2 cellular contexts compared by ENCODE assay signal in the genomic region with DNA sequence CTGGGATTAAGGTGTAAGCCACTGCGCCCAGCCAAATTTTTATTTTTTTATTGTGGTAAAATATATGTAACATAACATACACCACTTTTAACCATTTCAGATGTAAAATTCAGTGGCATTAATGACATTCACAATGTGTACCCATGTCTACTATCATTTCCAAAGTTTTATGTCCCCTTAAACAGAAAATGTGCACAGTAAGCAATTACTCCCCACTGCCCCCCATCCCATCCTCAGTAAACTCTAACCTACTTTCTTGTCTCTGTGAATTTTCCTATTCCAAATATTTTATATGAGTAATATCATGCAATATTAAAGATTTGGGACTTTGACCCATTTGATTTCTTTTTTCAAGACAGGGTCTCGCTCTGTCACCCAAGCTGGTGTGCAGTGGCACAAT.
A peak's percentile ranks its signal among the peaks of the same experiment; 100 is the strongest.
TF ChIP-seq lines count a peak whose summit lies in the region.

No MANE protein-coding gene starts in this region.

TF ChIP-seq in A549, 52 proteins besides CTCF, POLR2A, EP300 and RAD21:
- TF ChIP-seq MAFK (IDR thresholded peaks at IDR 0.05; ENCODE audit: partially characterized antibody) = peak; percentile 77
- TF ChIP-seq HEYL (CRISPR knock-in tag; IDR thresholded peaks at IDR 0.05) = no peak
- no peak for TF ChIP-seq PHF8 (IDR thresholded peaks at IDR 0.05; ENCODE audit: borderline replicate concordance, low read depth)
TF ChIP-seq in A549: peak in this region for 1.

TF ChIP-seq in K562, 482 proteins besides CTCF, POLR2A, EP300 and RAD21:
- TF ChIP-seq NCOA6 (IDR thresholded peaks at IDR 0.05) (no peak), C11orf30 (IDR thresholded peaks at IDR 0.05; ENCODE audit: low read depth) (peak; percentile 77), ZNF316 (IDR thresholded peaks at IDR 0.05) (peak; percentile 88), MAFK (IDR thresholded peaks at IDR 0.05; ENCODE audit: low read length) (peak; percentile 80), MAFF (IDR thresholded peaks at IDR 0.05; ENCODE audit: low read length) (peak; percentile 76), ZNF239 (CRISPR knock-in tag; IDR thresholded peaks at IDR 0.05) (no peak), MAFG (tag; conservative IDR thresholded peaks at IDR 0.05) (peak; percentile 56)
- TF ChIP-seq, protein P1, sequence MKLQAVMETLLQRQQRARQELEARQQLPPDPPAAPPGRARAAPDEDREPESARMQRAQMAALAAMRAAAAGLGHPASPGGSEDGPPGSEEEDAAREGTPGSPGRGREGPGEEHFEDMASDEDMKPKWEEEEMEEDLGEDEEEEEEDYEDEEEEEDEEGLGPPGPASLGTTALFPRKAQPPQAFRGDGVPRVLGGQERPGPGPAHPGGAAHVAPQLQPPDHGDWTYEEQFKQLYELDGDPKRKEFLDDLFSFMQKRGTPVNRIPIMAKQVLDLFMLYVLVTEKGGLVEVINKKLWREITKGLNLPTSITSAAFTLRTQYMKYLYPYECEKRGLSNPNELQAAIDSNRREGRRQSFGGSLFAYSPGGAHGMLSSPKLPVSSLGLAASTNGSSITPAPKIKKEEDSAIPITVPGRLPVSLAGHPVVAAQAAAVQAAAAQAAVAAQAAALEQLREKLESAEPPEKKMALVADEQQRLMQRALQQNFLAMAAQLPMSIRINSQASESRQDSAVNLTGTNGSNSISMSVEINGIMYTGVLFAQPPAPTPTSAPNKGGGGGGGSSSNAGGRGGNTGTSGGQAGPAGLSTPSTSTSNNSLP (IDR thresholded peaks at IDR 0.05; ENCODE audit: borderline replicate concordance, low read depth, low read length) = no peak
